Comparison of ENCODE assay signal across 13 cellular contexts in genomic region chr15:26697913-26698312, GRCh38.
"Had no signal": no experiment of that assay in that cellular context is flagged by ENCODE, and none has a peak within 500 bp of the region (broad histone marks: within the 10 kb centered on the region; RNA-seq: fewer than 3 reads in every experiment).

No MANE protein-coding gene starts in this region.

- H3K36me3 ChIP-seq: colonic mucosa, thyroid gland had no signal

- H3K79me2 ChIP-seq: hepatocyte had no signal

- H3K4me1 ChIP-seq: colonic mucosa had no signal

- H2AFZ ChIP-seq: hepatocyte had no signal

- H3K27me3 ChIP-seq: colonic mucosa, hepatocyte, thyroid gland had no signal

- ATAC-seq: naive thymus-derived CD4-positive, alpha-beta T cell had no signal

- H3K9me3 ChIP-seq: colonic mucosa, thyroid gland had no signal

- H3K27ac ChIP-seq: colonic mucosa, epithelial cell of prostate, hepatocyte, thyroid gland had no signal

- DNase-seq: activated CD4-positive, alpha-beta T cell treated with anti-CD3 and anti-CD28 coated beads, Interleukin-2, amount 50 U/mL, for 4 hours; activated gamma-delta T cell treated with Interleukin-2 at 50 U/mL for 16 hours; colonic mucosa; endodermal cell; foreskin fibroblast; mesenchymal stem cell; naive thymus-derived CD4-positive, alpha-beta T cell; stimulated activated CD4-positive, alpha-beta T cell treated with anti-CD3 and anti-CD28 coated beads, Interleukin-1b, Interleukin-23, amount 100 ng/mL, for 48 hours; stimulated activated naive CD4-positive, alpha-beta T cell treated with Interleukin-2 at 50 U/mL for 16 hours; thyroid gland had no signal

- H3K4me2 ChIP-seq: hepatocyte had no signal

- FAIRE-seq: TTC549 had no signal

- H3K4me3 ChIP-seq: colonic mucosa, hepatocyte, thyroid gland had no signal
